Comparison of ENCODE assay signal across 8 cellular contexts in the genomic region with DNA sequence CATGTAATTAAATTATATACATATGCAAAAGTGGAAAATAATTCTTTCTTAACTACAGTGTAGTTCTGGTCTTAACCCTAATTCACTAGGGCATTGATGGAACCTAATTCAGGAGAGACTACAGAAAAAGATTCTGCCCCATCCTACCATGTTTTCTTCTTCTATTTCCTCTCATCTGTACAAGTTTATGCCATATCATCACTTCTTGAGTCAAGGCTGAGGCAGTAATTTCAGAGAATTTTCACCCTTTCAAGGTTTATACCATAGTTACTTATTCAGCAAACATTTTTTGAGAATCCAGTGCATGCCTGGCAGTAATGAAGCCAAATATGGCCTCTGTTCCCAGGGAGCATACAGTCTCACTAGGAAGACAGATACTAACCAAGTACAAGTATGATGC. TPM values are rescaled to one million over a fixed set of nuclear protein-coding genes. Genes with fewer than 3 reads are reported as not detected.
"Had no signal": no experiment of that assay in that cellular context is flagged by ENCODE, and none has a peak within 500 bp of the region (broad histone marks: within the 10 kb centered on the region; RNA-seq: fewer than 3 reads in every experiment).

No MANE protein-coding gene starts in this region.

- H3K4me1 Mint-ChIP-seq: H9 had no signal

- H3K9ac ChIP-seq: GM23248 had no signal

- H3K27ac Mint-ChIP-seq: H9 had no signal

- FAIRE-seq: H1, H54, HTR-8/SVneo had no signal

- H3K9me3 Mint-ChIP-seq: H9 had no signal

- DNase-seq: GM23248, H9, HCEC 1CT, KBM-7 had no signal

- H3K27ac ChIP-seq: GM23248 had no signal

- H3K4me3 ChIP-seq: GM23248 had no signal

- H3K4me3 Mint-ChIP-seq: H9 had no signal

- H2AFZ ChIP-seq: GM23248 had no signal

RNA-seq across cellular contexts. Expression of a gene that starts 33.4 kb away (rescaled TPM):
- total RNA-seq: H9, HT-29 had no signal
